Comparison of ENCODE assay signal across 11 cellular contexts in genomic region chr15:70799667-70800450, GRCh38. TPM values are rescaled to one million over a fixed set of nuclear protein-coding genes. Genes with fewer than 3 reads are reported as not detected.
DNase-seq lines count a peak whose midpoint lies in the region; ATAC-seq, FAIRE-seq and TF ChIP-seq lines count a peak whose summit lies in the region.
"Had no signal": no experiment of that assay in that cellular context is flagged by ENCODE, and none has a peak within 500 bp of the region (broad histone marks: within the 10 kb centered on the region; RNA-seq: fewer than 3 reads in every experiment).

No MANE protein-coding gene starts in this region.

- H3K4me1 Mint-ChIP-seq in chondrocyte (ENCODE audit: low read depth), result peaks cover 78% of the 10 kb centered on the region
- H3K4me1 Mint-ChIP-seq in activated CD4-positive, alpha-beta memory T cell treated with anti-CD3 and anti-CD28 coated beads for 36 hours (ENCODE audit: low read depth), result no peaks in the 10 kb centered on the region
- no peaks in the 10 kb centered on the region for H3K4me1 Mint-ChIP-seq in effector memory CD8-positive, alpha-beta T cell (ENCODE audit: low read depth in 2 of 2)

- H3K4me1 ChIP-seq in tibial artery, result peaks cover 0 to 73% (median 50%) of the 10 kb centered on the region in 4 donors

- H3K36me3 ChIP-seq in tibial artery, result no peaks in the 10 kb centered on the region

- H3K36me3 Mint-ChIP-seq in chondrocyte (ENCODE audit: low read depth), result no peaks in the 10 kb centered on the region
- no peaks in the 10 kb centered on the region for H3K36me3 Mint-ChIP-seq in activated CD4-positive, alpha-beta memory T cell treated with anti-CD3 and anti-CD28 coated beads for 36 hours
- no peaks in the 10 kb centered on the region for H3K36me3 Mint-ChIP-seq in effector memory CD8-positive, alpha-beta T cell (ENCODE audit: insufficient read depth)

- peak; percentile 99 for ATAC-seq in left lobe of liver
- no peak for ATAC-seq in GM18502 (IDR thresholded peaks at IDR 0.05; ENCODE audit: poor library complexity, unreplicated experiment)
- no peak for ATAC-seq in effector memory CD8-positive, alpha-beta T cell (replicated peaks)
- ATAC-seq: esophagus mucosa had no signal

- FAIRE-seq in HTR-8/SVneo (lab: Jason Lieb, UNC), result peak; percentile 64
- FAIRE-seq: GM18507 had no signal

- POLR2A ChIA-PET in activated CD4-positive, alpha-beta memory T cell treated with anti-CD3 and anti-CD28 coated beads for 36 hours (lab: Charles Lee), result no interaction called here

- H3K4me3 ChIP-seq in tibial artery, result no peak overlapping the region

- no peaks in the 10 kb centered on the region for H3K9me3 ChIP-seq in tibial artery

- in situ Hi-C loops in GM13977 (cut with MboI; ENCODE audit: low pct_unique_long_range_greater_than_20kb, low sequenced_read_pairs, unreplicated experiment), result no loop called here

- H3K4me3 Mint-ChIP-seq in chondrocyte (ENCODE audit: unreplicated experiment), result no peak overlapping the region
- H3K4me3 Mint-ChIP-seq in activated CD4-positive, alpha-beta memory T cell treated with anti-CD3 and anti-CD28 coated beads for 36 hours, result no peak overlapping the region
- no peak overlapping the region for H3K4me3 Mint-ChIP-seq in effector memory CD8-positive, alpha-beta T cell

- no peak for TF ChIP-seq CTCF in chondrocyte (IDR thresholded peaks at IDR 0.05)
- no peak for TF ChIP-seq CTCF in tibial artery (IDR thresholded peaks at IDR 0.05)
- no peak for TF ChIP-seq CTCF in GM13977 (IDR thresholded peaks at IDR 0.05; ENCODE audit: extremely low read depth, insufficient read depth, missing control alignments)

- CTCF ChIA-PET in activated CD4-positive, alpha-beta memory T cell treated with anti-CD3 and anti-CD28 coated beads for 36 hours (lab: Charles Lee), result interaction anchor here (0.7 to 2.1 kb wide), 2 partner anchors 12 to 25 kb away, joined by 3 to 7 read pairs; no protein-coding TSS in a partner anchor

- H3K27me3 ChIP-seq in tibial artery, result no peaks in the 10 kb centered on the region

- DNase-seq in HTR-8/SVneo (ENCODE audit: insufficient read length, low spot score), result peak; percentile 75
- DNase-seq in chondrocyte (ENCODE audit: low spot score), result no peak
- peak; percentile 56 for DNase-seq in left lobe of liver (ENCODE audit: low spot score)
- peak; percentile 43 to 82 for DNase-seq in tibial artery
- no peak for DNase-seq in activated CD4-positive, alpha-beta memory T cell treated with anti-CD3 and anti-CD28 coated beads for 36 hours
- DNase-seq in GM13977 (ENCODE audit: low spot score), result no peak
- DNase-seq in effector memory CD8-positive, alpha-beta T cell, result no peak
- DNase-seq: NCI-H526 had no signal

- H3K27me3 Mint-ChIP-seq in chondrocyte (ENCODE audit: low read depth), result no peaks in the 10 kb centered on the region
- no peaks in the 10 kb centered on the region for H3K27me3 Mint-ChIP-seq in activated CD4-positive, alpha-beta memory T cell treated with anti-CD3 and anti-CD28 coated beads for 36 hours
- H3K27me3 Mint-ChIP-seq in effector memory CD8-positive, alpha-beta T cell, result peaks cover 20 to 53% of the 10 kb centered on the region in 2 donors

- H3K27ac ChIP-seq in tibial artery, result peak overlapping the region; percentile 75 to 79

- intact Hi-C loops in tibial artery (cut with DNase I; ENCODE audit: low total_unique reads), result no loop called here
- intact Hi-C loops in activated CD4-positive, alpha-beta memory T cell treated with anti-CD3 and anti-CD28 coated beads for 36 hours (cut with micrococcal nuclease), result no loop called here

- no peaks in the 10 kb centered on the region for H3K9me3 Mint-ChIP-seq in chondrocyte (ENCODE audit: low read depth)
- no peaks in the 10 kb centered on the region for H3K9me3 Mint-ChIP-seq in activated CD4-positive, alpha-beta memory T cell treated with anti-CD3 and anti-CD28 coated beads for 36 hours
- no peaks in the 10 kb centered on the region for H3K9me3 Mint-ChIP-seq in effector memory CD8-positive, alpha-beta T cell

- peak overlapping the region; percentile 85 for H3K27ac Mint-ChIP-seq in chondrocyte (ENCODE audit: unreplicated experiment)
- no peak overlapping the region for H3K27ac Mint-ChIP-seq in activated CD4-positive, alpha-beta memory T cell treated with anti-CD3 and anti-CD28 coated beads for 36 hours
- H3K27ac Mint-ChIP-seq in effector memory CD8-positive, alpha-beta T cell, result no peak overlapping the region

RNA-seq across cellular contexts. Expression of gene UACA, which starts 36.5 kb away (rescaled TPM):
- total RNA-seq in chondrocyte (171 to 275 TPM (median 249 TPM) in 3 replicates), left lobe of liver (13.7 TPM)
- 1 to 10 TPM; 3.8 to 4.1 TPM for total RNA-seq in activated CD4-positive, alpha-beta memory T cell treated with anti-CD3 and anti-CD28 coated beads for 36 hours

RNA-seq across cellular contexts. Expression of gene LARP6, which starts 54.1 kb away (rescaled TPM):
- 79.4 to 138 TPM (median 135 TPM) in 3 replicates for total RNA-seq in chondrocyte
- total RNA-seq in left lobe of liver, result 1.9 TPM
- under 1 TPM in 1 of 2 experiments, not detected in 1; 0.17 TPM for total RNA-seq in activated CD4-positive, alpha-beta memory T cell treated with anti-CD3 and anti-CD28 coated beads for 36 hours

Comparison
In these comparisons a context has a peak if more than half of its experiments do, and no peak if none do; other contexts are left out.
1. DNase-seq: peak in HTR-8/SVneo (single experiment), left lobe of liver (single experiment) and tibial artery (2 of 2); none in chondrocyte (single experiment), activated CD4-positive, alpha-beta memory T cell treated with anti-CD3 and anti-CD28 coated beads for 36 hours (single experiment), GM13977 (single experiment) and effector memory CD8-positive, alpha-beta T cell (0 of 3).
2. RNA of gene UACA, which starts 36.5 kb away (total RNA-seq): 171 to 275 TPM in chondrocyte; 13.7 TPM in left lobe of liver (single experiment) and 3.8 to 4.1 TPM in activated CD4-positive, alpha-beta memory T cell treated with anti-CD3 and anti-CD28 coated beads for 36 hours; every median in the first group is over 10 times any median in the second.
3. RNA of gene LARP6, which starts 54.1 kb away (total RNA-seq): 79.4 to 138 TPM in chondrocyte; 1.9 TPM in left lobe of liver (single experiment) and 0.17 TPM in activated CD4-positive, alpha-beta memory T cell treated with anti-CD3 and anti-CD28 coated beads for 36 hours; every median in the first group is over 10 times any median in the second.